Comparison of ENCODE assay signal across 8 cellular contexts in the genomic region with DNA sequence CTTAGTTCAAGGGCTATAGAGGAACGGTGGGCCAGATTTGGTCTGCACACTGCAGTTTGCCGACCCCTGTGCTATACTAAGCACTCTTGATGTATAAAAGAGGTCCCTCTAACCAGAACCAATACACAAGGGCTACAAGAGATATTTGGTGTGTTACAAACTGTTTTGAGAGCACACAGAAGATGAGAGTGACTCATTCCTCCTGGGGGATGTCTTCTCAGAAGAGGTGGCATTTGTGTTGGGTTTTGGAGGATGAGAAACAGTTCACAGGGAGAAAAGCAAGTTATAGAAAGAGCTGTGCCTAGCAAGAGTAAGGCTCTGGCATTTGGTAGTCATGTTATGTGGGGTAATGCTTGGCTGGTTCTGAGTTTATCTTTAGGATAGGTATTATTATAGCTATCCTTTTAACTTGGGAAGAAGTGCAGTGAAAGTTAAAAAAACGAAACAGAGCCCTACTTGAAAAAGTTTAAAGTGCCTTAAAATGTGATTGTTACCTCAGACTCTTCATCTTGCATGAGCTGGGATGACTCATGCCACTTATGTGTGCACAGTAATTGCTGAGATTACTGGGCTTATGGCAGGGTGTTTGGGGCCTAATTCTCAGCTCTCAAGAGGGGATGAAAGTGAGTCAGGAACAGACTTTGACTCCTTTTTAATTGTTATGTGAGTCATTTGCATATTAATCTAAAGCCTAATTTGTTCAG.
A peak's percentile ranks its signal among the peaks of the same experiment; 100 is the strongest.
DNase-seq lines count a peak whose midpoint lies in the region; ATAC-seq and TF ChIP-seq lines count a peak whose summit lies in the region.

No MANE protein-coding gene starts in this region.

- intact Hi-C loops in thyroid gland (cut with DNase I): no loop called here

- H3K9me3 ChIP-seq in thyroid gland: no peaks in the 10 kb centered on the region

- ATAC-seq in GM18870 (IDR thresholded peaks at IDR 0.05; ENCODE audit: unreplicated experiment) (no peak), WTC11 (no peak; the same call in 1 of the 2 replicates)

- TF ChIP-seq POLR2A in thyroid gland (IDR thresholded peaks at IDR 0.05): no peak

- H3K27ac Mint-ChIP-seq in WTC11: no peak overlapping the region

- peak; percentile 65 for DNase-seq in activated effector memory CD4-positive, alpha-beta T cell treated with anti-CD3 and anti-CD28 coated beads, Interleukin-2, amount 50 U/mL, for 16 hours
- no peak for DNase-seq in activated effector memory CD4-positive, alpha-beta T cell treated with Interleukin-2 at 50 U/mL for 16 hours
- DNase-seq in NOMO-1 (lab: John Stamatoyannopoulos, UW; ENCODE audit: unreplicated experiment in 2 of 2) (peak; percentile 71 to 87), epithelial cell of esophagus (ENCODE audit: low read depth) (peak; percentile 80), thyroid gland (peak; percentile 52), WTC11 (ENCODE audit: low spot score) (no peak), T-helper 9 cell (no peak)

- no peaks in the 10 kb centered on the region for H3K27me3 Mint-ChIP-seq in WTC11 (ENCODE audit: low read depth)

- H3K27me3 ChIP-seq in thyroid gland: no peaks in the 10 kb centered on the region

- WGBS in thyroid gland, 2 donors: 34 to 37% methylated on average over 3 of the region's 3 CpGs

- H3K4me1 Mint-ChIP-seq in WTC11: peaks cover 18% of the 10 kb centered on the region

- POLR2A ChIA-PET in WTC11 (lab: Charles Lee): no interaction called here

- H3K27ac ChIP-seq in thyroid gland: peak overlapping the region; percentile 10 to 64 (median 30)

- TF ChIP-seq CTCF in epithelial cell of esophagus (IDR thresholded peaks at IDR 0.05; ENCODE audit: insufficient read depth, low read depth, low read length, missing control alignments) (no peak), thyroid gland (IDR thresholded peaks at IDR 0.05) (no peak), WTC11 (IDR thresholded peaks at IDR 0.05) (no peak)

- no peaks in the 10 kb centered on the region for H3K36me3 ChIP-seq in thyroid gland

- H3K36me3 Mint-ChIP-seq in WTC11: no peaks in the 10 kb centered on the region

- CTCF ChIA-PET in WTC11 (lab: Charles Lee): interaction anchor here (1.5 kb wide), 1 partner anchor 9 kb away, joined by 9 read pairs; no protein-coding TSS in a partner anchor

- H3K4me3 ChIP-seq in epithelial cell of esophagus (ENCODE audit: low read length) (no peak overlapping the region), thyroid gland (replicated peaks in 1 of 3) (no peak overlapping the region)

- H3K9me3 Mint-ChIP-seq in WTC11: no peaks in the 10 kb centered on the region

- no peak overlapping the region for H3K4me3 Mint-ChIP-seq in WTC11

- H3K4me1 ChIP-seq in thyroid gland: peaks cover 10 to 21% of the 10 kb centered on the region in 2 donors

TF ChIP-seq in WTC11, 78 proteins besides CTCF, POLR2A, EP300 and RAD21:
- TF ChIP-seq ZNF219 (CRISPR knock-in tag; IDR thresholded peaks at IDR 0.05; ENCODE audit: borderline replicate concordance): no peak
- no peak for TF ChIP-seq CREB1 (CRISPR knock-in tag; IDR thresholded peaks at IDR 0.05)
- no peak for TF ChIP-seq NFATC4 (CRISPR knock-in tag; IDR thresholded peaks at IDR 0.05)

Comparison
In these comparisons a context has a peak if more than half of its experiments do, and no peak if none do; other contexts are left out.
1. DNase-seq: peak in activated effector memory CD4-positive, alpha-beta T cell treated with anti-CD3 and anti-CD28 coated beads, Interleukin-2, amount 50 U/mL, for 16 hours (single experiment), NOMO-1 (2 of 2), epithelial cell of esophagus (single experiment) and thyroid gland (2 of 2); none in activated effector memory CD4-positive, alpha-beta T cell treated with Interleukin-2 at 50 U/mL for 16 hours (single experiment), WTC11 (single experiment) and T-helper 9 cell (single experiment).